13 cellular contexts compared by ENCODE assay signal in the genomic region with DNA sequence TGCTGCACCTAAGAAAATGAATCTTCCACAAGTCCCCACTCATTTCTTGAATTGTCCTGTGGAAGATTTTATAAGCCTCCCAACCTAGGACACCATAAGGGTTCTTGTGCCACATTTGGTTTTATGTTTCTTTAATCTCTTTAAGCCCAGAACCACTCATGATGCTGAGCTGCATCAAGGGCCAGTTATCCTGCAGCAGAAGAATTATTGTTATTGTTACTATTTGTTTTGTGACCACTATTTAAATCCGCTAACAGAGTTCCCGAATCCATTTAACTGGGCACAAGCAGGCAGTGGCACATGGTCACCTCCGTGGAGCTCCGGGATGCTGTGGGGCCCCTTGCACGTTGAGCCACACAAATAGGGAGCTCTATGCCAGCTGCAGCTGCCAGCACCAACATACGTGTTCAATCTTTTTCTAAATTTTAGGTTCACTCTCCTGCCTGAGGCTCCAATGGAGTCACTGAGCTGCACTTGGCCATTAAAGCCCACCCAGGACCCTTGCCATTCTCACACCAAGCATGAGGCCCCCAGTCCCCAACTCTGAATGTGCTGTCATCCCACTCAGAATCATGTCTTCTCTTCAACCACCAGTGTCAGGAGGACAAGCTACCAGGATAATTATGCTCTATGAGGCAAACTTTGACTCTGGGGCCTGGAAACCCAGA.
"Had no signal": no experiment of that assay in that cellular context is flagged by ENCODE, and none has a peak within 500 bp of the region (broad histone marks: within the 10 kb centered on the region; RNA-seq: fewer than 3 reads in every experiment).

No MANE protein-coding gene starts in this region.

- ATAC-seq: stimulated activated memory B cell treated with anti-CD40 and anti-IgM and Interleukin-4, amounts not matched to agents 10 μg/mL and 1 μg/mL and 100 μg/mL, for 72 hours had no signal

- H3K9me3 Mint-ChIP-seq: activated naive CD4-positive, alpha-beta T cell treated with anti-CD3 and anti-CD28 coated beads for 36 hours; activated T-helper 1 cell treated with anti-CD3 and anti-CD28 coated beads, Interleukin-12 subunit alpha, Interleukin-12 subunit beta, Interleukin-2, Interleukin-4 antibody, amounts not matched to agents 30 ng/mL and 10 ng/mL and 1 ng/mL, durations not matched to agents 14 hours and 24 hours and 36 hours; stimulated activated memory B cell treated with anti-CD40 and anti-IgM and Interleukin-4, amounts not matched to agents 10 μg/mL and 1 μg/mL and 100 μg/mL, for 72 hours had no signal

- H3K9me3 ChIP-seq: esophagus squamous epithelium, ovary, tibial nerve had no signal

- H3K27me3 ChIP-seq: esophagus squamous epithelium, ovary, tibial nerve had no signal

- H3K36me3 ChIP-seq: ovary had no signal

- H3K4me3 ChIP-seq: esophagus squamous epithelium, ovary, SK-N-MC, tibial nerve had no signal

- H3K27ac ChIP-seq: ovary, SK-N-MC, tibial nerve had no signal

- H3K27ac Mint-ChIP-seq: activated naive CD4-positive, alpha-beta T cell treated with anti-CD3 and anti-CD28 coated beads for 36 hours; activated T-helper 1 cell treated with anti-CD3 and anti-CD28 coated beads, Interleukin-12 subunit alpha, Interleukin-12 subunit beta, Interleukin-2, Interleukin-4 antibody, amounts not matched to agents 30 ng/mL and 10 ng/mL and 1 ng/mL, durations not matched to agents 14 hours and 24 hours and 36 hours; stimulated activated memory B cell treated with anti-CD40 and anti-IgM and Interleukin-4, amounts not matched to agents 10 μg/mL and 1 μg/mL and 100 μg/mL, for 72 hours had no signal

- H3K4me3 Mint-ChIP-seq: activated naive CD4-positive, alpha-beta T cell treated with anti-CD3 and anti-CD28 coated beads for 36 hours; activated T-helper 1 cell treated with anti-CD3 and anti-CD28 coated beads, Interleukin-12 subunit alpha, Interleukin-12 subunit beta, Interleukin-2, Interleukin-4 antibody, amounts not matched to agents 30 ng/mL and 10 ng/mL and 1 ng/mL, durations not matched to agents 14 hours and 24 hours and 36 hours; stimulated activated memory B cell treated with anti-CD40 and anti-IgM and Interleukin-4, amounts not matched to agents 10 μg/mL and 1 μg/mL and 100 μg/mL, for 72 hours had no signal

- DNase-seq: activated CD4-positive, alpha-beta T cell treated with anti-CD3 and anti-CD28 coated beads for 1 hour; activated CD4-positive, alpha-beta T cell treated with anti-CD3 and anti-CD28 coated beads, Interleukin-2, amount 50 U/mL, for 48 hours; activated naive CD4-positive, alpha-beta T cell treated with anti-CD3 and anti-CD28 coated beads for 36 hours; esophagus squamous epithelium; glutamatergic neuron; hypothalamus; kidney glomerular epithelial cell; ovary; T1000 had no signal

- H3K4me1 Mint-ChIP-seq: stimulated activated memory B cell treated with anti-CD40 and anti-IgM and Interleukin-4, amounts not matched to agents 10 μg/mL and 1 μg/mL and 100 μg/mL, for 72 hours had no signal

- H3K27me3 Mint-ChIP-seq: stimulated activated memory B cell treated with anti-CD40 and anti-IgM and Interleukin-4, amounts not matched to agents 10 μg/mL and 1 μg/mL and 100 μg/mL, for 72 hours had no signal
